Comparison of ENCODE assay signal across 28 cellular contexts in genomic region chr6:170274713-170275560, GRCh38.
"Had no signal": no experiment of that assay in that cellular context is flagged by ENCODE, and none has a peak within 500 bp of the region (broad histone marks: within the 10 kb centered on the region; RNA-seq: fewer than 3 reads in every experiment).

No MANE protein-coding gene starts in this region.

- H3K27me3 Mint-ChIP-seq: activated naive CD8-positive, alpha-beta T cell treated with anti-CD3 and anti-CD28 coated beads for 36 hours had no signal

- H3K36me3 ChIP-seq: adrenal gland, ascending aorta, cardiac muscle cell, gastroesophageal sphincter, prostate gland, suprapubic skin, tibial artery had no signal

- H3K4me3 Mint-ChIP-seq: activated naive CD8-positive, alpha-beta T cell treated with anti-CD3 and anti-CD28 coated beads for 36 hours; activated T-cell treated with anti-CD3 and anti-CD28 coated beads, Interleukin-2, amount 50 U/mL, for 72 hours; brain; mesothelial cell of epicardium; neural crest cell; T-helper 1 cell treated with Interleukin-12 subunit alpha and Interleukin-12 subunit beta and Interleukin-4 antibody, amounts not matched to agents 30 μg/mL and 1 μg/mL, for 36 hours had no signal

- H3K4me3 ChIP-seq: adrenal gland, ascending aorta, cardiac muscle cell, coronary artery, dorsolateral prefrontal cortex, gastroesophageal sphincter, hepatocyte, prostate gland, suprapubic skin, tibial artery had no signal

- H3K27ac Mint-ChIP-seq: activated naive CD8-positive, alpha-beta T cell treated with anti-CD3 and anti-CD28 coated beads for 36 hours; activated T-cell treated with anti-CD3 and anti-CD28 coated beads, Interleukin-2, amount 50 U/mL, for 72 hours; mesothelial cell of epicardium; naive B cell; T-helper 1 cell treated with Interleukin-12 subunit alpha and Interleukin-12 subunit beta and Interleukin-4 antibody, amounts not matched to agents 30 μg/mL and 1 μg/mL, for 36 hours had no signal

- H3K27me3 ChIP-seq: adrenal gland, ascending aorta, cardiac muscle cell, dorsolateral prefrontal cortex, hepatocyte, tibial artery had no signal

- H3K36me3 Mint-ChIP-seq: mesothelial cell of epicardium, naive B cell had no signal

- ATAC-seq: activated T-cell treated with anti-CD3 and anti-CD28 coated beads, Interleukin-2, amount 50 U/mL, for 72 hours; gastroesophageal sphincter had no signal

- H3K9me3 ChIP-seq: adrenal gland, ascending aorta, gastroesophageal sphincter, prostate gland, suprapubic skin, tibial artery had no signal

- H3K4me1 ChIP-seq: ascending aorta, prostate gland had no signal

- DNase-seq: activated CD4-positive, alpha-beta T cell treated with anti-CD3 and anti-CD28 coated beads for 4 hours; activated CD4-positive, alpha-beta T cell treated with anti-CD3 and anti-CD28 coated beads, Interleukin-2, amount 50 U/mL, for 4 hours; activated effector memory CD4-positive, alpha-beta T cell treated with Interleukin-2 at 50 U/mL for 16 hours; activated naive CD4-positive, alpha-beta T cell treated with Interleukin-2 at 50 U/mL for 16 hours; activated naive CD8-positive, alpha-beta T cell treated with anti-CD3 and anti-CD28 coated beads for 36 hours; activated T-cell treated with anti-CD3 and anti-CD28 coated beads for 4 hours; activated T-cell treated with anti-CD3 and anti-CD28 coated beads, Interleukin-2, amount 50 U/mL, for 72 hours; adrenal gland; dorsolateral prefrontal cortex; effector memory CD4-positive, alpha-beta T cell; islet precursor cell; naive B cell; stimulated activated naive CD4-positive, alpha-beta T cell; SW 1271; T-helper 9 cell; tibial artery had no signal

- H3K27ac ChIP-seq: ascending aorta, cardiac muscle cell, coronary artery, hepatocyte, prostate gland, suprapubic skin, tibial artery, VCaP had no signal

- H3K9me3 Mint-ChIP-seq: activated T-cell treated with anti-CD3 and anti-CD28 coated beads, Interleukin-2, amount 50 U/mL, for 72 hours; mesothelial cell of epicardium; neural crest cell; T-helper 1 cell treated with Interleukin-12 subunit alpha and Interleukin-12 subunit beta and Interleukin-4 antibody, amounts not matched to agents 30 μg/mL and 1 μg/mL, for 36 hours had no signal
